In the genomic region with DNA sequence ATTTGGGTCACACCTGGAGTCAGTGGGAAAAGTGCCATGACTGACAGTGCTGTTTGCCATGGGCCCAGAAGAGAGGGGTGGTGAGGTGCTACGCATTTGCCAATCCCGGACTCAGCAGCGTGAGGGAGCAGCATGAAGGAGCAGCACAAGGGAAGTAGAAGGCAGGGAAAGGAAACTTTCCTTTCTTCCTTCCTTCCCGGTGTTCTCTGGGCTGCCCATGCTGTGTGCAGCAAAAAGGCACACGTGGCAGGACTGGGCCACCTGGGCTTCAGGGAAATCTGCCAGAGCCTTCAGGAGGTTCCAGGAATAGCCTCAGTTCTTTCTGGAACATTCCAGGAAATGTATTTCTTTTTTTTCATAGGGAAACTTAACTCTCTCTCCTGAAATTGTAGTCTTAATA, we compare ENCODE assay signal across 21 cellular contexts. TPM values are rescaled to one million over a fixed set of nuclear protein-coding genes. Genes with fewer than 3 reads are reported as not detected.
"Had no signal": no experiment of that assay in that cellular context is flagged by ENCODE, and none has a peak within 500 bp of the region (broad histone marks: within the 10 kb centered on the region; RNA-seq: fewer than 3 reads in every experiment).

No MANE protein-coding gene starts in this region.

- H3K27ac ChIP-seq: brain microvascular endothelial cell, coronary artery, foreskin keratinocyte, lower lobe of right lung, neural progenitor cell, ovary, SJSA1, tibial artery had no signal

- H3K36me3 Mint-ChIP-seq: neural progenitor cell; stimulated activated naive B cell treated with anti-CD40 and anti-IgM and Interleukin-4, amounts not matched to agents 10 μg/mL and 1 μg/mL and 100 μg/mL, for 72 hours; WTC11 had no signal

- H3K4me3 Mint-ChIP-seq: activated naive CD8-positive, alpha-beta T cell; neural progenitor cell; stimulated activated naive B cell treated with anti-CD40 and anti-IgM and Interleukin-4, amounts not matched to agents 10 μg/mL and 1 μg/mL and 100 μg/mL, for 72 hours; WTC11 had no signal

- H3K27ac Mint-ChIP-seq: activated naive CD8-positive, alpha-beta T cell; neural progenitor cell; stimulated activated naive B cell treated with anti-CD40 and anti-IgM and Interleukin-4, amounts not matched to agents 10 μg/mL and 1 μg/mL and 100 μg/mL, for 72 hours; WTC11 had no signal

- H3K9ac ChIP-seq: neural progenitor cell had no signal

- DNase-seq: activated CD4-positive, alpha-beta T cell treated with anti-CD3 and anti-CD28 coated beads for 4 hours; activated CD8-positive, alpha-beta memory T cell treated with anti-CD3 and anti-CD28 coated beads, Interleukin-2, amount 50 U/mL, for 48 hours; activated gamma-delta T cell treated with Interleukin-2 at 50 U/mL for 16 hours; amniotic stem cell; brain microvascular endothelial cell; effector memory CD4-positive, alpha-beta T cell; foreskin keratinocyte; glutamatergic neuron; lower lobe of right lung; midbrain; stimulated activated CD4-positive, alpha-beta T cell treated with anti-CD3 and anti-CD28 coated beads, Interleukin-4, amount 100 ng/mL, for 1 hour; stimulated activated naive B cell treated with anti-CD40 and anti-IgM and Interleukin-4, amounts not matched to agents 10 μg/mL and 1 μg/mL and 100 μg/mL, for 72 hours; T-helper 2 cell; tibial artery had no signal

- H3K4me1 Mint-ChIP-seq: stimulated activated naive B cell treated with anti-CD40 and anti-IgM and Interleukin-4, amounts not matched to agents 10 μg/mL and 1 μg/mL and 100 μg/mL, for 72 hours had no signal

- H3K27me3 ChIP-seq: brain microvascular endothelial cell, neural progenitor cell, ovary, SJSA1, tibial artery had no signal

- FAIRE-seq: TTC549 had no signal

- H3K9me3 ChIP-seq: lower lobe of right lung, ovary, SJSA1, tibial artery had no signal

- H3K4me1 ChIP-seq: foreskin keratinocyte, lower lobe of right lung, neural progenitor cell, SJSA1 had no signal

- ATAC-seq: foreskin keratinocyte; lower lobe of right lung; stimulated activated naive B cell treated with anti-CD40 and anti-IgM and Interleukin-4, amounts not matched to agents 10 μg/mL and 1 μg/mL and 100 μg/mL, for 72 hours; WTC11 had no signal

- H3K36me3 ChIP-seq: brain microvascular endothelial cell, lower lobe of right lung, neural progenitor cell, ovary, SJSA1, tibial artery had no signal

- H3K4me3 ChIP-seq: coronary artery, lower lobe of right lung, neural progenitor cell, ovary, SJSA1, tibial artery had no signal

- H3K9me3 Mint-ChIP-seq: stimulated activated naive B cell treated with anti-CD40 and anti-IgM and Interleukin-4, amounts not matched to agents 10 μg/mL and 1 μg/mL and 100 μg/mL, for 72 hours had no signal

RNA-seq across cellular contexts. Expression of gene TRIM9, which starts 23.1 kb away (rescaled TPM):
- total RNA-seq: SJSA1 had no signal
